33 cellular contexts compared by ENCODE assay signal in the genomic region with DNA sequence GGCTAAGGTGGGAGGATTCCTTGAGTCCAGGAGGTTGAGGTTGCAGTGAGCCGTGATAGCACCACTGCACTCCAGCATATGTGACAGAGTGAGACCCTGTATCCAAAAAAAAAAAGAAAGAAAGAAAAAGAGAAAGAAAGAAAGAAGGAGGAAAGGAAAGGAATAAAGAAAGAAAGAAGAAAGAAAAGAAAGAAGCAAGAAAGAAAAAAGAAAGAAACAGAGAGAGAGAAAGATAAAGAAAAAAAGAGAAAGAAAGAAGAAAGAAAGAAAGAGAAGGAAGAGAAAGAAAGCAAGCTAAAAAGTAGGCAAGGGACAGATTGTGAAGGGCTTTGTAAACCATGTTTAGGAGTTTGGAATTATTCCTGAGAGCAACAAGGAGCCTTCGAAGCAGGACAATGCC.
"Had no signal": no experiment of that assay in that cellular context is flagged by ENCODE, and none has a peak within 500 bp of the region (broad histone marks: within the 10 kb centered on the region; RNA-seq: fewer than 3 reads in every experiment).

No MANE protein-coding gene starts in this region.

- ATAC-seq: activated CD8-positive, alpha-beta T cell treated with anti-CD3 and anti-CD28 coated beads for 36 hours; activated naive CD4-positive, alpha-beta T cell treated with anti-CD3 and anti-CD28 coated beads, Interleukin-2, amount 50 U/mL, for 72 hours; activated T-cell treated with anti-CD3 and anti-CD28 coated beads, Interleukin-2, amount 50 U/mL, for 4 hours; activated T-cell treated with anti-CD3 and anti-CD28 coated beads, Interleukin-2, amount 50 U/mL, for 72 hours; activated T-helper 17 cell treated with anti-CD3 and anti-CD28 coated beads, Interleukin-2, amount 50 U/mL, for 72 hours; body of pancreas had no signal

- H3K4me1 ChIP-seq: adrenal gland, breast epithelium had no signal

- H3K4me3 ChIP-seq: adrenal gland, body of pancreas, breast epithelium had no signal

- H3K4me3 Mint-ChIP-seq: activated B cell treated with CpG ODN at 0.5 μM for 24 hours; activated CD4-positive, alpha-beta memory T cell treated with anti-CD3 and anti-CD28 coated beads for 36 hours; activated CD4-positive, alpha-beta T cell treated with anti-CD3 and anti-CD28 coated beads, Interleukin-2, amount 10 ng/mL, durations not matched to agents 24 days and 14 days; activated CD8-positive, alpha-beta T cell treated with anti-CD3 and anti-CD28 coated beads for 36 hours; activated naive CD4-positive, alpha-beta T cell treated with anti-CD3 and anti-CD28 coated beads for 36 hours; activated naive CD8-positive, alpha-beta T cell treated with anti-CD3 and anti-CD28 coated beads for 36 hours; activated T-cell treated with anti-CD3 and anti-CD28 coated beads, Interleukin-2, amount 50 U/mL, for 4 hours; activated T-cell treated with anti-CD3 and anti-CD28 coated beads, Interleukin-2, amount 50 U/mL, for 72 hours; activated T-helper 1 cell treated with anti-CD3 and anti-CD28 coated beads, Interleukin-12 subunit alpha, Interleukin-12 subunit beta, Interleukin-2, Interleukin-4 antibody, amounts not matched to agents 30 ng/mL and 10 ng/mL and 1 ng/mL, durations not matched to agents 14 hours and 24 hours and 36 hours; activated T-helper 17 cell treated with anti-CD3 and anti-CD28 coated beads, Interleukin-2, amount 50 U/mL, for 72 hours; T-helper 1 cell treated with Interleukin-12 subunit alpha and Interleukin-12 subunit beta and Interleukin-4 antibody, amounts not matched to agents 30 μg/mL and 1 μg/mL, for 36 hours; T-helper 2 cell treated with Interferon-gamma antibody and Interleukin-4, amounts not matched to agents 5 μg/mL and 100 μg/mL, for 36 hours had no signal

- H3K4me1 Mint-ChIP-seq: activated B cell treated with CpG ODN at 0.5 μM for 24 hours; activated CD4-positive, alpha-beta T cell treated with anti-CD3 and anti-CD28 coated beads, Interleukin-2, amount 10 ng/mL, durations not matched to agents 24 days and 14 days; activated T-helper 17 cell treated with anti-CD3 and anti-CD28 coated beads, Interleukin-2, amount 50 U/mL, for 72 hours had no signal

- H3K27ac Mint-ChIP-seq: activated B cell treated with CpG ODN at 0.5 μM for 24 hours; activated CD4-positive, alpha-beta memory T cell treated with anti-CD3 and anti-CD28 coated beads for 36 hours; activated CD4-positive, alpha-beta T cell treated with anti-CD3 and anti-CD28 coated beads, Interleukin-2, amount 10 ng/mL, durations not matched to agents 24 days and 14 days; activated CD8-positive, alpha-beta T cell treated with anti-CD3 and anti-CD28 coated beads for 36 hours; activated naive CD4-positive, alpha-beta T cell treated with anti-CD3 and anti-CD28 coated beads for 36 hours; activated naive CD4-positive, alpha-beta T cell treated with anti-CD3 and anti-CD28 coated beads, Interleukin-2, amount 50 U/mL, for 72 hours; activated naive CD8-positive, alpha-beta T cell treated with anti-CD3 and anti-CD28 coated beads for 36 hours; activated T-cell treated with anti-CD3 and anti-CD28 coated beads, Interleukin-2, amount 50 U/mL, for 72 hours; activated T-helper 1 cell treated with anti-CD3 and anti-CD28 coated beads, Interleukin-12 subunit alpha, Interleukin-12 subunit beta, Interleukin-2, Interleukin-4 antibody, amounts not matched to agents 30 ng/mL and 10 ng/mL and 1 ng/mL, durations not matched to agents 14 hours and 24 hours and 36 hours; activated T-helper 17 cell treated with anti-CD3 and anti-CD28 coated beads, Interleukin-2, amount 50 U/mL, for 72 hours; T-helper 1 cell treated with Interleukin-12 subunit alpha and Interleukin-12 subunit beta and Interleukin-4 antibody, amounts not matched to agents 30 μg/mL and 1 μg/mL, for 36 hours; T-helper 2 cell treated with Interferon-gamma antibody and Interleukin-4, amounts not matched to agents 5 μg/mL and 100 μg/mL, for 36 hours had no signal

- H3K27ac ChIP-seq: adrenal gland, body of pancreas, brain microvascular endothelial cell, breast epithelium, VCaP had no signal

- H3K36me3 ChIP-seq: adrenal gland, brain microvascular endothelial cell, breast epithelium had no signal

- DNase-seq: activated B cell treated with CpG ODN at 0.5 μM for 24 hours; activated CD4-positive, alpha-beta memory T cell treated with anti-CD3 and anti-CD28 coated beads for 36 hours; activated CD4-positive, alpha-beta T cell treated with anti-CD3 and anti-CD28 coated beads for 4 hours; activated CD4-positive, alpha-beta T cell treated with anti-CD3 and anti-CD28 coated beads, Interleukin-2, amount 10 ng/mL, durations not matched to agents 24 days and 14 days; activated CD4-positive, alpha-beta T cell treated with anti-CD3 and anti-CD28 coated beads, Interleukin-2, amount 50 U/mL, for 1 hour; activated CD4-positive, alpha-beta T cell treated with anti-CD3 and anti-CD28 coated beads, Interleukin-2, amount 50 U/mL, for 4 hours; activated CD4-positive, CD25-positive, alpha-beta regulatory T cell treated with anti-CD3 and anti-CD28 coated beads, Interleukin-2, amount 50 U/mL, for 72 hours; activated CD8-positive, alpha-beta memory T cell treated with anti-CD3 and anti-CD28 coated beads, Interleukin-2, amount 50 U/mL, for 48 hours; activated CD8-positive, alpha-beta T cell treated with anti-CD3 and anti-CD28 coated beads for 36 hours; activated effector memory CD4-positive, alpha-beta T cell treated with anti-CD3 and anti-CD28 coated beads, Interleukin-2, amount 50 U/mL, for 16 hours; activated gamma-delta T cell treated with Interleukin-2 at 50 U/mL for 16 hours; activated naive CD4-positive, alpha-beta T cell; activated naive CD4-positive, alpha-beta T cell treated with anti-CD3 and anti-CD28 coated beads for 36 hours; activated naive CD4-positive, alpha-beta T cell treated with anti-CD3 and anti-CD28 coated beads, Interleukin-2, amount 50 U/mL, for 16 hours; activated naive CD8-positive, alpha-beta T cell treated with anti-CD3 and anti-CD28 coated beads for 36 hours; activated T-cell treated with anti-CD3 and anti-CD28 coated beads, Interleukin-2, amount 50 U/mL, for 4 hours; activated T-cell treated with anti-CD3 and anti-CD28 coated beads, Interleukin-2, amount 50 U/mL, for 72 hours; adrenal gland; amniotic stem cell; aorta; body of pancreas; brain microvascular endothelial cell; central memory CD4-positive, alpha-beta T cell; T-helper 1 cell; T-helper 2 cell; T-helper 9 cell had no signal

- H3K27me3 Mint-ChIP-seq: activated CD4-positive, alpha-beta memory T cell treated with anti-CD3 and anti-CD28 coated beads for 36 hours; activated CD8-positive, alpha-beta T cell treated with anti-CD3 and anti-CD28 coated beads for 36 hours had no signal

- H3K9me3 Mint-ChIP-seq: activated B cell treated with CpG ODN at 0.5 μM for 24 hours; activated CD4-positive, alpha-beta memory T cell treated with anti-CD3 and anti-CD28 coated beads for 36 hours; activated CD4-positive, alpha-beta T cell treated with anti-CD3 and anti-CD28 coated beads, Interleukin-2, amount 10 ng/mL, durations not matched to agents 24 days and 14 days; activated CD8-positive, alpha-beta T cell treated with anti-CD3 and anti-CD28 coated beads for 36 hours; activated naive CD8-positive, alpha-beta T cell treated with anti-CD3 and anti-CD28 coated beads for 36 hours; activated T-cell treated with anti-CD3 and anti-CD28 coated beads, Interleukin-2, amount 50 U/mL, for 4 hours; activated T-cell treated with anti-CD3 and anti-CD28 coated beads, Interleukin-2, amount 50 U/mL, for 72 hours; activated T-helper 1 cell treated with anti-CD3 and anti-CD28 coated beads, Interleukin-12 subunit alpha, Interleukin-12 subunit beta, Interleukin-2, Interleukin-4 antibody, amounts not matched to agents 30 ng/mL and 10 ng/mL and 1 ng/mL, durations not matched to agents 14 hours and 24 hours and 36 hours; activated T-helper 17 cell treated with anti-CD3 and anti-CD28 coated beads, Interleukin-2, amount 50 U/mL, for 72 hours; T-helper 1 cell treated with Interleukin-12 subunit alpha and Interleukin-12 subunit beta and Interleukin-4 antibody, amounts not matched to agents 30 μg/mL and 1 μg/mL, for 36 hours; T-helper 2 cell treated with Interferon-gamma antibody and Interleukin-4, amounts not matched to agents 5 μg/mL and 100 μg/mL, for 36 hours had no signal

- H3K9me3 ChIP-seq: adrenal gland, body of pancreas, breast epithelium had no signal

- H3K27me3 ChIP-seq: body of pancreas, brain microvascular endothelial cell, breast epithelium had no signal

- H3K36me3 Mint-ChIP-seq: activated CD4-positive, alpha-beta memory T cell treated with anti-CD3 and anti-CD28 coated beads for 36 hours; activated naive CD4-positive, alpha-beta T cell treated with anti-CD3 and anti-CD28 coated beads, Interleukin-2, amount 50 U/mL, for 72 hours; activated naive CD8-positive, alpha-beta T cell treated with anti-CD3 and anti-CD28 coated beads for 36 hours had no signal
